Comparison of ENCODE assay signal across 8 cellular contexts in the genomic region with DNA sequence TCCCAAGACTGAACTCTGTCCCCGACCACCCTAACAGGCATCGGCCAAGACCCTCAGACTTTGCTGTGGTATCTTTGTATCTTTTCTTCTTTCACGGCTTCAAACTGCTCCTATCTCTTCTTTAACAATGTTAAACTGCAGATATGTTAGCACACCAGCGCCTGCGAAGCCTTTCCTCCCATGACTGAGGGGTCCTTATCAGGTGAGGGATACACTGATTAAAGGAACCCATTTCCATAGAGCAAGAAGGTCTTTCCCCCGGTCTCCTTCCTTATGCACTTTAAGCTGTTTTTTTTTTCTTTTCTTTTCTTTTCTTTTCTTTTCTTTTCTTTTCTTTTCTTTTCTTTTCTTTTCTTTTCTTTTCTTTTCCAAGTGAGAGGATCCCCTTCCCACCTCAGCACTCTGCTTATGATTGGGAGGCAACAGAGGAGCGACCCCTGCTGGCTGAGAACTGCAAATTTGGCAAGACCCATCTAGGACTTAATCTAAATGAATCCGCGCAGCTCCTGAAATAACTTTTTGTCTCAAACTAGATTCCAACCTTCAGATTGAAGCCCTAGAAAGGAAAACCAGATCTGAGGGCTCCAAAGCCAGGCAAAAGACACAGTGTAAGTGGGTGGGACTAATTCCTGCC.
DNase-seq lines count a peak whose midpoint lies in the region; ATAC-seq and TF ChIP-seq lines count a peak whose summit lies in the region.

No MANE protein-coding gene starts in this region.

- H3K27ac ChIP-seq in H9 (ENCODE audit: insufficient read length, low read depth, low read length), result no peak overlapping the region
- no peak overlapping the region for H3K27ac ChIP-seq in WERI-Rb-1

- H3K79me2 ChIP-seq in H9 (ENCODE audit: insufficient read depth, low read length), result no peaks in the 10 kb centered on the region

- H3K4me2 ChIP-seq in H9 (ENCODE audit: insufficient read depth, insufficient read length, low read length), result no peak overlapping the region

- H3K23me2 ChIP-seq in H9 (ENCODE audit: insufficient read length, low read depth, low read length, poor library complexity, severe bottlenecking), result no peaks in the 10 kb centered on the region

- no peaks in the 10 kb centered on the region for H4K20me1 ChIP-seq in H9 (ENCODE audit: control insufficient read depth, insufficient read depth, insufficient read length)

- no peak overlapping the region for H2BK20ac ChIP-seq in H9 (ENCODE audit: low read depth, low read length, poor library complexity, severe bottlenecking)

- no peak overlapping the region for H3K4ac ChIP-seq in H9 (ENCODE audit: low read depth, low read length)

- TF ChIP-seq CTCF in AG10803 (conservative IDR thresholded peaks at IDR 0.05; ENCODE audit: low read length) (peak; percentile 57), H9 (conservative IDR thresholded peaks at IDR 0.05) (peak; percentile 83), WERI-Rb-1 (IDR thresholded peaks at IDR 0.05; ENCODE audit: low read depth, low read length) (peak; percentile 34; the same call in 1 of the 2 replicates)

- H2AK5ac ChIP-seq in H9 (ENCODE audit: insufficient read length, low read length), result no peak overlapping the region

- no peaks in the 10 kb centered on the region for H3K9me3 ChIP-seq in H9 (ENCODE audit: control insufficient read depth, low read depth, low read length)
- peaks cover 3% of the 10 kb centered on the region for H3K9me3 ChIP-seq in WERI-Rb-1 (ENCODE audit: severe bottlenecking)

- H3K27me3 ChIP-seq in H9 (ENCODE audit: insufficient read depth, low read length) (no peaks in the 10 kb centered on the region), WERI-Rb-1 (ENCODE audit: insufficient read depth, low read depth, severe bottlenecking) (no peaks in the 10 kb centered on the region)

- no peak overlapping the region for H3K14ac ChIP-seq in H9 (ENCODE audit: insufficient read depth, low read length)

- WGBS in H9 (ENCODE audit: extremely low coverage, insufficient read length, low lambda C conversion rate), result no CpG with 5 or more reads among the region's 9 CpGs

- no peak overlapping the region for H2BK15ac ChIP-seq in H9 (ENCODE audit: low read depth, low read length)

- H3K36me3 ChIP-seq in WERI-Rb-1, result no peaks in the 10 kb centered on the region

- H4K91ac ChIP-seq in H9 (ENCODE audit: insufficient read length, low read depth, low read length), result no peak overlapping the region

- H3K4me1 ChIP-seq in H9 (ENCODE audit: insufficient read depth, low read length), result no peaks in the 10 kb centered on the region; the same call in 1 of the 2 replicates

- no peak overlapping the region for H3T11ph ChIP-seq in H9 (ENCODE audit: low read length)

- no peak overlapping the region for H3K4me3 Mint-ChIP-seq in H9

- no peaks in the 10 kb centered on the region for H3K9me3 Mint-ChIP-seq in H9

- ATAC-seq in GM18502 (IDR thresholded peaks at IDR 0.05; ENCODE audit: poor library complexity, unreplicated experiment) (no peak), HG02571 (IDR thresholded peaks at IDR 0.05; ENCODE audit: unreplicated experiment) (no peak), GM19351 (IDR thresholded peaks at IDR 0.05; ENCODE audit: unreplicated experiment) (no peak), HG03571 (IDR thresholded peaks at IDR 0.05; ENCODE audit: unreplicated experiment) (no peak)

- H3K23ac ChIP-seq in H9 (ENCODE audit: insufficient read length, low read depth, low read length), result no peak overlapping the region

- DNase-seq in AG10803 (ENCODE audit: low read depth) (peak; percentile 21), H9 (peak; percentile 71), WERI-Rb-1 (peak; percentile 14), iPS-NIHi11 (ENCODE audit: low spot score) (peak; percentile 67)

- no peak overlapping the region for H2BK12ac ChIP-seq in H9 (ENCODE audit: insufficient read length, low read depth, low read length)

- H3K79me1 ChIP-seq in H9 (ENCODE audit: insufficient read depth, low read depth, low read length, poor library complexity, severe bottlenecking), result no peaks in the 10 kb centered on the region

- H4K5ac ChIP-seq in H9 (ENCODE audit: insufficient read length, low read depth, low read length), result no peak overlapping the region

- H2BK5ac ChIP-seq in H9 (ENCODE audit: insufficient read length, low read length), result no peak overlapping the region

- no peaks in the 10 kb centered on the region for H3K27me3 Mint-ChIP-seq in H9 (ENCODE audit: low read depth)

- no peak overlapping the region for H2AFZ ChIP-seq in H9 (ENCODE audit: low read length)

- no peak overlapping the region for H3K56ac ChIP-seq in H9 (ENCODE audit: insufficient read length, low read depth, low read length)

- H3K4me1 Mint-ChIP-seq in H9, result peaks cover 12 to 18% of the 10 kb centered on the region in 2 experiments

- H3K27ac Mint-ChIP-seq in H9, result no peak overlapping the region

- no peak overlapping the region for H3K18ac ChIP-seq in H9 (ENCODE audit: insufficient read length, low read depth, low read length)

- H4K8ac ChIP-seq in H9 (replicated peaks; ENCODE audit: insufficient read length, low read depth, low read length), result no peak overlapping the region

- H2BK120ac ChIP-seq in H9 (ENCODE audit: low read depth, low read length, poor library complexity, severe bottlenecking), result no peak overlapping the region

- no peaks in the 10 kb centered on the region for H3K36me3 Mint-ChIP-seq in H9 (ENCODE audit: insufficient read depth in 1 of 3, low read depth in 3 of 3)

- no peak overlapping the region for H3K4me3 ChIP-seq in AG10803 (ENCODE audit: low read length)
- no peak overlapping the region for H3K4me3 ChIP-seq in WERI-Rb-1 (ENCODE audit: low read depth, low read length)

- H3K9ac ChIP-seq in H9 (ENCODE audit: extremely low read depth, insufficient read length, low read length), result no peak overlapping the region

Comparison
In these comparisons a context has a peak if more than half of its experiments do, and no peak if none do; other contexts are left out.
1. DNase-seq: peak in every context shown above with its lines; median percentile 71 in H9; 67 in iPS-NIHi11; 21 in AG10803; 14 in WERI-Rb-1.